Comparison of ENCODE assay signal across 27 cellular contexts in genomic region chr5:61910771-61911170, GRCh38.
DNase-seq lines count a peak whose midpoint lies in the region; ATAC-seq, FAIRE-seq and TF ChIP-seq lines count a peak whose summit lies in the region.
"Had no signal": no experiment of that assay in that cellular context is flagged by ENCODE, and none has a peak within 500 bp of the region (broad histone marks: within the 10 kb centered on the region; RNA-seq: fewer than 3 reads in every experiment).

No MANE protein-coding gene starts in this region.

- H3K9ac ChIP-seq in PC-3 (ENCODE audit: low read length): no peak overlapping the region
- H3K9ac ChIP-seq in keratinocyte (ENCODE audit: control insufficient read depth, extremely low read depth, insufficient read depth, low read length): no peak overlapping the region

- H2AFZ ChIP-seq in PC-3 (ENCODE audit: low read length) (no peak overlapping the region), keratinocyte (ENCODE audit: control insufficient read depth, low read length) (no peak overlapping the region)

- H3K4me3 ChIP-seq in PC-3 (ENCODE audit: low read length) (no peak overlapping the region), keratinocyte (ENCODE audit: control insufficient read depth in 2 of 3, extremely low read depth in 1 of 3, insufficient read depth in 2 of 3, low read depth in 1 of 3, low read length in 3 of 3) (no peak overlapping the region), upper lobe of left lung (no peak overlapping the region)
- H3K4me3 ChIP-seq: adrenal gland, left ventricle myocardium inferior, skin epidermis had no signal

- TF ChIP-seq EP300 in upper lobe of left lung (IDR thresholded peaks at IDR 0.05): no peak

- H3K27ac ChIP-seq in PC-3 (ENCODE audit: low read length) (no peak overlapping the region), keratinocyte (ENCODE audit: control insufficient read depth, insufficient read depth, low read length) (no peak overlapping the region), upper lobe of left lung (no peak overlapping the region)
- H3K27ac ChIP-seq: adrenal gland, brain microvascular endothelial cell, left ventricle myocardium inferior, skin epidermis had no signal

- H3K4me2 ChIP-seq in PC-3 (ENCODE audit: low read length) (no peak overlapping the region), keratinocyte (ENCODE audit: control insufficient read depth, extremely low read depth, insufficient read depth, low read depth, low read length) (no peak overlapping the region)

- no peak for TF ChIP-seq POLR2A in upper lobe of left lung (IDR thresholded peaks at IDR 0.05)

- CTCF ChIA-PET in PC-3 (lab: Charles Lee): no interaction called here

- H3K9me1 ChIP-seq in keratinocyte (ENCODE audit: control insufficient read depth, extremely low read depth, insufficient read depth, low read length): no peaks in the 10 kb centered on the region

- H3K9me3 ChIP-seq in PC-3 (ENCODE audit: low read length) (no peaks in the 10 kb centered on the region), keratinocyte (ENCODE audit: control insufficient read depth, low read depth, low read length) (peaks cover 4% of the 10 kb centered on the region), upper lobe of left lung (peaks cover 0 to 13% (median 4%) of the 10 kb centered on the region in 4 donors)
- H3K9me3 ChIP-seq: adrenal gland had no signal

- H3F3A ChIP-seq in PC-3 (ENCODE audit: low read length, unreplicated experiment): no peaks in the 10 kb centered on the region

- no peaks in the 10 kb centered on the region for H3K27me3 ChIP-seq in PC-3 (ENCODE audit: low read length)
- no peaks in the 10 kb centered on the region for H3K27me3 ChIP-seq in keratinocyte (ENCODE audit: control insufficient read depth, extremely low read depth, insufficient read depth, low read length)
- no peaks in the 10 kb centered on the region for H3K27me3 ChIP-seq in upper lobe of left lung
- H3K27me3 ChIP-seq: adrenal gland, brain microvascular endothelial cell had no signal

- WGBS in upper lobe of left lung, 2 donors: 94 to 100% methylated on average over 1 to 2 of the region's 2 CpGs

- H3K36me3 ChIP-seq in PC-3 (ENCODE audit: low read depth, low read length): no peaks in the 10 kb centered on the region
- H3K36me3 ChIP-seq in keratinocyte (ENCODE audit: control insufficient read depth in 2 of 2, extremely low read depth in 1 of 2, insufficient read depth in 2 of 2, low read length in 2 of 2): no peaks in the 10 kb centered on the region
- no peaks in the 10 kb centered on the region for H3K36me3 ChIP-seq in upper lobe of left lung
- H3K36me3 ChIP-seq: adrenal gland, brain microvascular endothelial cell, left ventricle myocardium inferior had no signal

- H3K4me1 ChIP-seq in PC-3 (ENCODE audit: insufficient read depth, low read length) (no peaks in the 10 kb centered on the region), keratinocyte (ENCODE audit: control insufficient read depth, extremely low read depth, insufficient read depth, low read length) (peaks cover 8% of the 10 kb centered on the region), upper lobe of left lung (no peaks in the 10 kb centered on the region)
- H3K4me1 ChIP-seq: adrenal gland, left ventricle myocardium inferior had no signal

- DNase-seq in PC-3: peak; percentile 39
- peak; percentile 78 for DNase-seq in keratinocyte (ENCODE audit: low read depth, low spot score)
- no peak for DNase-seq in upper lobe of left lung
- DNase-seq in SK-N-DZ (ENCODE audit: low spot score): no peak
- DNase-seq in NCI-H526 (lab: John Stamatoyannopoulos, UW): no peak
- DNase-seq: activated CD4-positive, alpha-beta T cell treated with anti-CD3 and anti-CD28 coated beads for 1 hour; activated naive CD4-positive, alpha-beta T cell; activated T-cell treated with anti-CD3 and anti-CD28 coated beads, Interleukin-2, amount 50 U/mL, for 24 hours; AML-193; brain microvascular endothelial cell; CD8-positive, alpha-beta T cell; effector CD8-positive, alpha-beta T cell; foreskin melanocyte; GF-D8; hippocampal formation; immature natural killer cell; left ventricle myocardium inferior; naive thymus-derived CD8-positive, alpha-beta T cell; NCI-H1417; NCI-H2081 treated with DMSO at 0.1 percent for 48 hours; T-helper 17 cell; trophoblast cell had no signal

- no peak for FAIRE-seq in keratinocyte (lab: Jason Lieb, UNC)

- no peaks in the 10 kb centered on the region for H3K9me2 ChIP-seq in PC-3 (replicated peaks; ENCODE audit: low read length)

- intact Hi-C loops in PC-3 (cut with micrococcal nuclease): no loop called here

- POLR2A ChIA-PET in PC-3 (lab: Charles Lee; ENCODE audit: unreplicated experiment): no interaction called here

- no peaks in the 10 kb centered on the region for H4K20me1 ChIP-seq in PC-3 (ENCODE audit: low read length)
- no peaks in the 10 kb centered on the region for H4K20me1 ChIP-seq in keratinocyte (ENCODE audit: control insufficient read depth, extremely low read depth, insufficient read depth, low read length)

- TF ChIP-seq CTCF in PC-3 (conservative IDR thresholded peaks at IDR 0.05; ENCODE audit: low read depth, low read length) (no peak), keratinocyte (optimal IDR thresholded peaks at IDR 0.05 in 1 of 3, IDR thresholded peaks at IDR 0.05 in 1 of 3, conservative IDR thresholded peaks at IDR 0.05 in 1 of 3; ENCODE audit: extremely low read depth in 1 of 3, insufficient read depth in 2 of 3, low read length in 3 of 3) (no peak), upper lobe of left lung (IDR thresholded peaks at IDR 0.05) (no peak)

- BruUV-seq in PC-3 (replicated peaks; lab: Mats Ljungman, UMichigan): no TSS peak

- dilution Hi-C loops in keratinocyte (cut with MboI; ENCODE audit: extremely low pct_ligation_motif_present, low sequenced_read_pairs): no loop called here

- ATAC-seq in GM18519 (IDR thresholded peaks at IDR 0.05; ENCODE audit: low FRiP score, unreplicated experiment) (peak; percentile 58), HG03442 (IDR thresholded peaks at IDR 0.05; ENCODE audit: unreplicated experiment) (peak; percentile 52), PC-3 (no peak), upper lobe of left lung (ENCODE audit: low FRiP score in 2 of 2) (no peak)
- ATAC-seq: CD8-positive, alpha-beta T cell; esophagus mucosa; naive thymus-derived CD8-positive, alpha-beta T cell; T-helper 17 cell had no signal

- no peaks in the 10 kb centered on the region for H3K79me2 ChIP-seq in PC-3 (ENCODE audit: low read length)
- H3K79me2 ChIP-seq in keratinocyte (ENCODE audit: control insufficient read depth, insufficient read depth, low read length): no peaks in the 10 kb centered on the region

Comparison
In these comparisons a context has a peak if more than half of its experiments do, and no peak if none do; other contexts are left out.
1. ATAC-seq: peak in GM18519 (single experiment) and HG03442 (single experiment); none in PC-3 (single experiment) and upper lobe of left lung (0 of 2).
2. DNase-seq: peak in PC-3 (single experiment) and keratinocyte (single experiment); none in upper lobe of left lung (0 of 2), SK-N-DZ (single experiment) and NCI-H526 (0 of 2).